Comparison of ENCODE assay signal across 19 cellular contexts in genomic region chr15:100318880-100319279, GRCh38. TPM values are rescaled to one million over a fixed set of nuclear protein-coding genes. Genes with fewer than 3 reads are reported as not detected.
DNase-seq lines count a peak whose midpoint lies in the region; ATAC-seq and TF ChIP-seq lines count a peak whose summit lies in the region.
"Had no signal": no experiment of that assay in that cellular context is flagged by ENCODE, and none has a peak within 500 bp of the region (broad histone marks: within the 10 kb centered on the region; RNA-seq: fewer than 3 reads in every experiment).

No MANE protein-coding gene starts in this region.

- no peak overlapping the region for H3K9ac ChIP-seq in endodermal cell (ENCODE audit: extremely low read depth, low read length, poor library complexity, severe bottlenecking)
- H3K9ac ChIP-seq: BLaER1 had no signal

- no peaks in the 10 kb centered on the region for H3K27me3 Mint-ChIP-seq in endodermal cell (ENCODE audit: insufficient read depth)
- peaks cover 0 to 5% (median 4%) of the 10 kb centered on the region in 3 donors for H3K27me3 Mint-ChIP-seq in immature natural killer cell (ENCODE audit: low read depth in 3 of 3)
- H3K27me3 Mint-ChIP-seq: CD4-positive, alpha-beta memory T cell had no signal

- 82 to 86% methylated on average over 2 to 4 of the region's 4 CpGs for WGBS in endodermal cell (ENCODE audit: insufficient coverage in 1 of 2, insufficient read length in 1 of 2), 2 experiments

- no peak overlapping the region for H3K27ac ChIP-seq in RWPE2 (ENCODE audit: poor library complexity, severe bottlenecking)
- no peak overlapping the region for H3K27ac ChIP-seq in endodermal cell (ENCODE audit: low read depth, low read length)
- H3K27ac ChIP-seq: BLaER1 had no signal

- H3K9me3 Mint-ChIP-seq in endodermal cell, result peaks cover 8% of the 10 kb centered on the region
- peaks cover 0 to 2% (median 0%) of the 10 kb centered on the region in 6 donors for H3K9me3 Mint-ChIP-seq in immature natural killer cell
- H3K9me3 Mint-ChIP-seq: H9 had no signal

- H3K4me3 Mint-ChIP-seq in endodermal cell (no peak overlapping the region), immature natural killer cell (no peak overlapping the region)
- H3K4me3 Mint-ChIP-seq: CD14-positive monocyte; CD4-positive, alpha-beta memory T cell; H9 had no signal

- H3K4me3 ChIP-seq in RWPE2 (ENCODE audit: severe bottlenecking), result no peak overlapping the region
- H3K4me3 ChIP-seq in endodermal cell (ENCODE audit: low read length), result no peak overlapping the region
- H3K4me3 ChIP-seq: BLaER1, GM12878, K562 had no signal

- DNase-seq in Daoy (ENCODE audit: low read depth), result peak; percentile 46
- peak; percentile 20 for DNase-seq in M059J (ENCODE audit: low read depth)
- no peak for DNase-seq in RWPE2 (ENCODE audit: low spot score)
- DNase-seq in endodermal cell, result peak; percentile 14
- DNase-seq in NCI-H446 treated with DMSO at 0.1 percent for 48 hours (lab: John Stamatoyannopoulos, UW), result no peak
- no peak for DNase-seq in immature natural killer cell
- no peak for DNase-seq in NCI-H2081 (lab: John Stamatoyannopoulos, UW)
- DNase-seq: ACHN; CD4-positive, alpha-beta memory T cell; DMS153; DMS79; EL; IMR-90 had no signal

- no peaks in the 10 kb centered on the region for H3K36me3 Mint-ChIP-seq in endodermal cell (ENCODE audit: low read depth)
- H3K36me3 Mint-ChIP-seq in immature natural killer cell, result peaks cover 0 to 4% (median 0%) of the 10 kb centered on the region in 3 donors
- H3K36me3 Mint-ChIP-seq: CD14-positive monocyte had no signal

- no peaks in the 10 kb centered on the region for H3K27me3 ChIP-seq in RWPE2 (ENCODE audit: insufficient read depth, poor library complexity, severe bottlenecking)
- H3K27me3 ChIP-seq in endodermal cell (ENCODE audit: control insufficient read depth, insufficient read depth, low read length, poor library complexity, severe bottlenecking), result no peaks in the 10 kb centered on the region
- H3K27me3 ChIP-seq: BLaER1 had no signal

- H3K4me1 Mint-ChIP-seq in endodermal cell, result no peaks in the 10 kb centered on the region
- H3K4me1 Mint-ChIP-seq in immature natural killer cell, result no peaks in the 10 kb centered on the region
- H3K4me1 Mint-ChIP-seq: CD14-positive monocyte, H9 had no signal

- TF ChIP-seq CTCF in RWPE2 (IDR thresholded peaks at IDR 0.05; ENCODE audit: poor library complexity, severe bottlenecking), result no peak
- no peak for TF ChIP-seq CTCF in endodermal cell (conservative IDR thresholded peaks at IDR 0.05)

- H3K4me1 ChIP-seq in RWPE2 (ENCODE audit: insufficient read depth, poor library complexity, severe bottlenecking) (no peaks in the 10 kb centered on the region), endodermal cell (ENCODE audit: control insufficient read depth, insufficient read depth, low read length) (no peaks in the 10 kb centered on the region)
- H3K4me1 ChIP-seq: BLaER1 had no signal

- no peaks in the 10 kb centered on the region for H3K9me3 ChIP-seq in RWPE2 (ENCODE audit: severe bottlenecking)
- no peaks in the 10 kb centered on the region for H3K9me3 ChIP-seq in endodermal cell (ENCODE audit: control insufficient read depth, low read length)

- no peak overlapping the region for H3K27ac Mint-ChIP-seq in endodermal cell
- H3K27ac Mint-ChIP-seq in immature natural killer cell, result no peak overlapping the region
- H3K27ac Mint-ChIP-seq: CD14-positive monocyte, H9 had no signal

- peak; percentile 68 for ATAC-seq in RWPE2 (ENCODE audit: low read depth)
- no peak for ATAC-seq in HG03457 (IDR thresholded peaks at IDR 0.05; ENCODE audit: unreplicated experiment)
- ATAC-seq: GM12878, K562 had no signal

- H3K36me3 ChIP-seq in RWPE2 (ENCODE audit: low read depth), result no peaks in the 10 kb centered on the region
- H3K36me3 ChIP-seq in endodermal cell (ENCODE audit: control insufficient read depth, insufficient read depth, low read length), result no peaks in the 10 kb centered on the region
- H3K36me3 ChIP-seq: BLaER1 had no signal

RNA-seq across cellular contexts. Expression of gene ADAMTS17, which starts 22.9 kb away (rescaled TPM):
- 0.39 and 5.1 TPM in 2 replicates for total RNA-seq in Daoy (2014; rRNA removed; shearing (Covaris generic))
- total RNA-seq in M059J (2014; rRNA removed; shearing (Covaris generic)), result 0.02 TPM in 1 of 2 replicates, not detected in the other
- total RNA-seq in endodermal cell, result 1 to 10 TPM in 1 of 2 donors, under 1 TPM in 1; 0.82 to 2.3 TPM
- polyA plus RNA-seq in endodermal cell (2013, experiment 1 of 2), result 0.71 TPM
- polyA plus RNA-seq in endodermal cell (2013, experiment 2 of 2), result 0.37 TPM
- under 1 TPM in 2 of 3 donors, not detected in 1; 0.27 to 0.53 TPM for polyA plus RNA-seq in immature natural killer cell
- total RNA-seq: IMR-90 had no signal

Comparison
In these comparisons a context has a peak if more than half of its experiments do, and no peak if none do; other contexts are left out.
1. DNase-seq: peak in Daoy (single experiment), M059J (single experiment) and endodermal cell (single experiment); none in RWPE2 (single experiment), NCI-H446 treated with DMSO at 0.1 percent for 48 hours (single experiment), immature natural killer cell (0 of 3) and NCI-H2081 (0 of 2).